ENCODE assay signal across 8 cellular contexts in the genomic region with DNA sequence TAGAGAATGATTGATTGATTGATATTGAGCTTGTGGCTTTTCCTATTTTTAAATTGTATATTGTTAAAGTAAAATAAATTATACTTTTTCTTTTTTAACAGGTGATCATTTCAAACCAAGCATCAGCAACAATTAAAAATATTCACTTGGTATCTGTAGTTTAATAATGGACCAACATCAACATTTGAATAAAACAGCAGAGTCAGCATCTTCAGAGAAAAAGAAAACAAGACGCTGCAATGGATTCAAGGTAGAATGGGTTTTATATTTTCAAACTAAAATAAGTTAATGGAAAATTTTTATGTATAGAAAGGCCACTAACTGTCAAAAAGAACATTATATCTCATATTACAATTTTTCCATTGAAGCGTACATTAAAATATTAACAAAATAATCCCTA. TPM values are rescaled to one million over a fixed set of nuclear protein-coding genes. Genes with fewer than 3 reads are reported as not detected.
"Had no signal": no experiment of that assay in that cellular context is flagged by ENCODE, and none has a peak within 500 bp of the region (broad histone marks: within the 10 kb centered on the region; RNA-seq: fewer than 3 reads in every experiment).

No MANE protein-coding gene starts in this region.

- H3K27ac ChIP-seq: HL-60 had no signal

- H3K4me3 ChIP-seq: GM23338, HAP-1 had no signal

- H3K9me3 ChIP-seq: HAP-1 had no signal

- H3K4me2 ChIP-seq: GM23338 had no signal

- H2AFZ ChIP-seq: GM23338 had no signal

- H3K36me3 ChIP-seq: HAP-1 had no signal

- ATAC-seq: GM23338, HCT116 had no signal

- H3K4me1 ChIP-seq: HAP-1 had no signal

- DNase-seq: H7, HFFc6, KG1 had no signal

RNA-seq across cellular contexts. Expression of a gene that starts 5.1 kb away (rescaled TPM):
- total RNA-seq: H7, HFFc6 had no signal
- polyA plus RNA-seq: GM23338, IgD-negative memory B cell had no signal
